ENCODE assay signal across 1 cellular context in genomic region chr15:41495736-41496599, GRCh38.
TF ChIP-seq lines count a peak whose summit lies in the region.

No MANE protein-coding gene starts in this region.

TF ChIP-seq in HepG2, 621 proteins besides CTCF, POLR2A, EP300 and RAD21 (continued from another document and continues in another):
- TF ChIP-seq ZNF770 (CRISPR knock-in tag; IDR thresholded peaks at IDR 0.05) (peak; percentile 91), ZNF816 (CRISPR knock-in tag; IDR thresholded peaks at IDR 0.05; ENCODE audit: borderline replicate concordance) (no peak; the same call in 1 of the 2 replicates), MTF1 (CRISPR knock-in tag; IDR thresholded peaks at IDR 0.05) (0 out of 2 replicates have a peak, but pooled peaks have one; percentile 47), RCOR2 (CRISPR knock-in tag; IDR thresholded peaks at IDR 0.05) (no peak), TARDBP (CRISPR knock-in tag; IDR thresholded peaks at IDR 0.05) (peak; percentile 73; the same call in 1 of the 2 replicates), HMGXB4 (CRISPR knock-in tag; IDR thresholded peaks at IDR 0.05; ENCODE audit: borderline replicate concordance in 1 of 2, low read depth in 1 of 2) (peak; percentile 78 to 91; a peak in 3 of 4 replicates), REST (IDR thresholded peaks at IDR 0.05; ENCODE audit: borderline replicate concordance in 1 of 2, low read depth in 1 of 2, low read length in 2 of 2) (peak in 1 of 2 experiments; percentile 47; a peak in 1 of 4 replicates), KAT2B (IDR thresholded peaks at IDR 0.05; ENCODE audit: borderline replicate concordance, low read depth, low read length) (no peak), ZBTB21 (CRISPR knock-in tag; IDR thresholded peaks at IDR 0.05) (no peak), NBN (conservative IDR thresholded peaks at IDR 0.05) (no peak), SP140L (CRISPR knock-in tag; IDR thresholded peaks at IDR 0.05; ENCODE audit: borderline replicate concordance) (0 out of 2 replicates have a peak, but pooled peaks have one; percentile 33), AHDC1 (CRISPR knock-in tag; IDR thresholded peaks at IDR 0.05; ENCODE audit: borderline replicate concordance) (no peak), ZNF839 (CRISPR knock-in tag; IDR thresholded peaks at IDR 0.05; ENCODE audit: borderline replicate concordance) (no peak), ZSCAN25 (CRISPR knock-in tag; IDR thresholded peaks at IDR 0.05) (peak; percentile 63; the same call in 1 of the 2 replicates), SKIL (CRISPR knock-in tag; IDR thresholded peaks at IDR 0.05; ENCODE audit: borderline replicate concordance) (peak; percentile 81; the same call in 1 of the 2 replicates), ZBTB8A (CRISPR knock-in tag; IDR thresholded peaks at IDR 0.05; ENCODE audit: borderline replicate concordance, low read depth) (0 out of 2 replicates have a peak, but pooled peaks have one; percentile 37), CENPBD1 (CRISPR knock-in tag; IDR thresholded peaks at IDR 0.05; ENCODE audit: borderline replicate concordance, low read depth) (no peak; the same call in 1 of the 2 replicates), HOXD1 (CRISPR knock-in tag; IDR thresholded peaks at IDR 0.05) (peak; percentile 77; the same call in 1 of the 2 replicates), BORCS8-MEF2B (CRISPR knock-in tag; IDR thresholded peaks at IDR 0.05) (peak; percentile 79), ZNF282 (IDR thresholded peaks at IDR 0.05; ENCODE audit: partially characterized antibody) (no peak), MLX (CRISPR knock-in tag; IDR thresholded peaks at IDR 0.05) (no peak), ZSCAN30 (CRISPR knock-in tag; IDR thresholded peaks at IDR 0.05) (peak; percentile 91), ATF2 (CRISPR knock-in tag; IDR thresholded peaks at IDR 0.05) (peak; percentile 38; the same call in 1 of the 2 replicates), NCOA1 (CRISPR knock-in tag; IDR thresholded peaks at IDR 0.05) (no peak), ZNF33A (CRISPR knock-in tag; IDR thresholded peaks at IDR 0.05; ENCODE audit: borderline replicate concordance) (no peak), ZNF180 (CRISPR knock-in tag; IDR thresholded peaks at IDR 0.05; ENCODE audit: borderline replicate concordance, low read depth) (no peak), SMC3 (IDR thresholded peaks at IDR 0.05; ENCODE audit: low read length) (no peak; the same call in 1 of the 2 replicates), HOXA7 (CRISPR knock-in tag; IDR thresholded peaks at IDR 0.05) (no peak), ZSCAN31 (CRISPR knock-in tag; IDR thresholded peaks at IDR 0.05; ENCODE audit: low read depth) (no peak), ZFX (CRISPR knock-in tag; IDR thresholded peaks at IDR 0.05; ENCODE audit: low read depth) (peak; percentile 96), PAX8 (CRISPR knock-in tag; IDR thresholded peaks at IDR 0.05; ENCODE audit: borderline replicate concordance) (no peak), ZFP41 (CRISPR knock-in tag; IDR thresholded peaks at IDR 0.05; ENCODE audit: borderline replicate concordance) (no peak; the same call in 1 of the 2 replicates), CENPX (CRISPR knock-in tag; IDR thresholded peaks at IDR 0.05) (no peak), ZNF652 (CRISPR knock-in tag; IDR thresholded peaks at IDR 0.05; ENCODE audit: borderline replicate concordance, low read depth) (0 out of 2 replicates have a peak, but pooled peaks have one; percentile 11), HOXA3 (CRISPR knock-in tag; IDR thresholded peaks at IDR 0.05) (peak; percentile 83), ZNF530 (CRISPR knock-in tag; IDR thresholded peaks at IDR 0.05; ENCODE audit: low read depth) (no peak), ZNF614 (CRISPR knock-in tag; IDR thresholded peaks at IDR 0.05; ENCODE audit: borderline replicate concordance) (peak; percentile 48; the same call in 1 of the 2 replicates), ZNF709 (CRISPR knock-in tag; IDR thresholded peaks at IDR 0.05) (peak; percentile 90)
